Comparison of ENCODE assay signal across 22 cellular contexts in genomic region chr12:56385873-56386272, GRCh38. TPM values are rescaled to one million over a fixed set of nuclear protein-coding genes. Genes with fewer than 3 reads are reported as not detected.
A peak's percentile ranks its signal among the peaks of the same experiment; 100 is the strongest.
DNase-seq lines count a peak whose midpoint lies in the region; ATAC-seq, FAIRE-seq and TF ChIP-seq lines count a peak whose summit lies in the region.
"Had no signal": no experiment of that assay in that cellular context is flagged by ENCODE, and none has a peak within 500 bp of the region (broad histone marks: within the 10 kb centered on the region; RNA-seq: fewer than 3 reads in every experiment).

No MANE protein-coding gene starts in this region.

- in situ Hi-C loops in gastrocnemius medialis (cut with MboI; ENCODE audit: low sequenced_read_pairs in 4 of 4), result no loop called here

- H3K27ac ChIP-seq in gastrocnemius medialis, result no peak overlapping the region
- H3K27ac ChIP-seq: C4-2B, cardiac muscle cell, left ventricle myocardium inferior had no signal

- no peak for FAIRE-seq in bronchial epithelial cell (lab: Jason Lieb, UNC)
- FAIRE-seq: RCC 7860 had no signal

- H3K27me3 ChIP-seq in bronchial epithelial cell (ENCODE audit: control insufficient read depth, insufficient read depth, low read length) (no peaks in the 10 kb centered on the region), gastrocnemius medialis (no peaks in the 10 kb centered on the region)
- H3K27me3 ChIP-seq: cardiac muscle cell had no signal

- H3K36me3 ChIP-seq in bronchial epithelial cell (ENCODE audit: control insufficient read depth, insufficient read depth, low read length) (no peaks in the 10 kb centered on the region), gastrocnemius medialis (no peaks in the 10 kb centered on the region)
- H3K36me3 ChIP-seq: cardiac muscle cell, left ventricle myocardium inferior had no signal

- DNase-seq in NCI-H2029 (lab: John Stamatoyannopoulos, UW), result peak; percentile 3
- DNase-seq in NCI-H2029 treated with DMSO at 0.1 percent for 48 hours (lab: John Stamatoyannopoulos, UW), result no peak
- DNase-seq in LHCN-M2 (ENCODE audit: low read depth), result peak; percentile 27
- DNase-seq in bronchial epithelial cell (ENCODE audit: low read depth), result peak; percentile 20
- peak; percentile 22 for DNase-seq in mucosa of gallbladder (ENCODE audit: low spot score)
- DNase-seq in nucleus accumbens (lab: John Stamatoyannopoulos, UW), result no peak
- DNase-seq in gastrocnemius medialis, result no peak
- DNase-seq: activated CD4-positive, alpha-beta T cell treated with anti-CD3 and anti-CD28 coated beads, Interleukin-2, amount 50 U/mL, for 48 hours; activated naive CD8-positive, alpha-beta T cell treated with anti-CD3 and anti-CD28 coated beads, Interleukin-2, amount 50 U/mL, for 24 hours; effector memory CD4-positive, alpha-beta T cell; IMR-90; left ventricle myocardium inferior; NCI-H1048; NCI-H524; trophoblast cell had no signal

- H3K4me1 ChIP-seq in gastrocnemius medialis, result no peaks in the 10 kb centered on the region
- H3K4me1 ChIP-seq: left ventricle myocardium inferior had no signal

- TF ChIP-seq CTCF in bronchial epithelial cell (IDR thresholded peaks at IDR 0.05; ENCODE audit: insufficient read depth, low read length, severe bottlenecking) (no peak), gastrocnemius medialis (IDR thresholded peaks at IDR 0.05 in 4 of 5, conservative IDR thresholded peaks at IDR 0.05 in 1 of 5) (no peak)

- H3K9me3 ChIP-seq in gastrocnemius medialis, result no peaks in the 10 kb centered on the region
- H3K9me3 ChIP-seq: left ventricle myocardium inferior had no signal

- ATAC-seq in gastrocnemius medialis, result no peak
- ATAC-seq in GM21367 (IDR thresholded peaks at IDR 0.05; ENCODE audit: unreplicated experiment), result no peak
- ATAC-seq: activated naive CD8-positive, alpha-beta T cell treated with anti-CD3 and anti-CD28 coated beads, Interleukin-2, amount 50 U/mL, for 24 hours; stimulated activated memory B cell treated with anti-CD40 and anti-IgM and Interleukin-4, amounts not matched to agents 10 μg/mL and 1 μg/mL and 100 μg/mL, for 72 hours had no signal

- TF ChIP-seq POLR2A in gastrocnemius medialis (IDR thresholded peaks at IDR 0.05), result no peak

- intact Hi-C loops in gastrocnemius medialis (cut with DNase I; ENCODE audit: low total_unique reads), result no loop called here

- H3K4me3 ChIP-seq in bronchial epithelial cell (ENCODE audit: low read depth, low read length) (no peak overlapping the region), gastrocnemius medialis (no peak overlapping the region)
- H3K4me3 ChIP-seq: cardiac muscle cell, left ventricle myocardium inferior had no signal

RNA-seq across cellular contexts. Expression of gene APOF, which starts 23.2 kb away (rescaled TPM):
- total RNA-seq in LHCN-M2 (2014; rRNA removed) (not detected in 2 replicates), bronchial epithelial cell (not detected in 2 replicates), mucosa of gallbladder (0.20 TPM), gastrocnemius medialis (under 1 TPM in 1 of 4 donors, not detected in 3; 0.27 TPM)
- polyA plus RNA-seq in LHCN-M2 (2012), result not detected
- total RNA-seq: A172, cardiac muscle cell, IMR-90, left ventricle myocardium inferior, posterior vena cava had no signal
- polyA plus RNA-seq: cardiac muscle cell, IMR-90 had no signal

RNA-seq across cellular contexts. Expression of gene STAT2, which starts 26.0 kb away (rescaled TPM):
- total RNA-seq in LHCN-M2 (2014; rRNA removed), result 111 and 187 TPM in 2 replicates
- 68.9 TPM for polyA plus RNA-seq in LHCN-M2 (2012)
- 47.5 and 47.9 TPM in 2 replicates for total RNA-seq in bronchial epithelial cell
- total RNA-seq in mucosa of gallbladder, result 125 TPM
- total RNA-seq in gastrocnemius medialis, result 10 to 100 TPM; 21.0 to 33.2 (median 27.4) TPM

RNA-seq across cellular contexts. Expression of gene IL23A, which starts 47.2 kb away (rescaled TPM):
- total RNA-seq in LHCN-M2 (2014; rRNA removed), result 0.29 TPM in 1 of 2 replicates, not detected in the other
- polyA plus RNA-seq in LHCN-M2 (2012), result 0.40 TPM
- total RNA-seq in bronchial epithelial cell, result 0.13 TPM in 1 of 2 replicates, not detected in the other
- total RNA-seq in mucosa of gallbladder, result 0.49 TPM
- total RNA-seq in gastrocnemius medialis, result not detected
- total RNA-seq: A172, IMR-90, left ventricle myocardium inferior, posterior vena cava had no signal
- polyA plus RNA-seq: cardiac muscle cell had no signal

RNA-seq across cellular contexts. Expression of gene PAN2, which starts 52.1 kb away (rescaled TPM):
- total RNA-seq in LHCN-M2 (2014; rRNA removed), result 17.3 and 29.0 TPM in 2 replicates
- 5.8 TPM for polyA plus RNA-seq in LHCN-M2 (2012)
- 20.5 and 30.7 TPM in 2 replicates for total RNA-seq in bronchial epithelial cell
- 114 TPM for total RNA-seq in mucosa of gallbladder
- total RNA-seq in gastrocnemius medialis, result 10 to 100 TPM in 2 of 4 donors, 1 to 10 TPM in 2; 7.8 to 33.0 (median 11.6) TPM

Comparison
In these comparisons a context has a peak if more than half of its experiments do, and no peak if none do; other contexts are left out.
1. DNase-seq: peak in NCI-H2029 (single experiment), LHCN-M2 (single experiment), bronchial epithelial cell (single experiment) and mucosa of gallbladder (single experiment); none in NCI-H2029 treated with DMSO at 0.1 percent for 48 hours (single experiment), nucleus accumbens (0 of 56) and gastrocnemius medialis (0 of 2).